12 cellular contexts compared by ENCODE assay signal in the genomic region with DNA sequence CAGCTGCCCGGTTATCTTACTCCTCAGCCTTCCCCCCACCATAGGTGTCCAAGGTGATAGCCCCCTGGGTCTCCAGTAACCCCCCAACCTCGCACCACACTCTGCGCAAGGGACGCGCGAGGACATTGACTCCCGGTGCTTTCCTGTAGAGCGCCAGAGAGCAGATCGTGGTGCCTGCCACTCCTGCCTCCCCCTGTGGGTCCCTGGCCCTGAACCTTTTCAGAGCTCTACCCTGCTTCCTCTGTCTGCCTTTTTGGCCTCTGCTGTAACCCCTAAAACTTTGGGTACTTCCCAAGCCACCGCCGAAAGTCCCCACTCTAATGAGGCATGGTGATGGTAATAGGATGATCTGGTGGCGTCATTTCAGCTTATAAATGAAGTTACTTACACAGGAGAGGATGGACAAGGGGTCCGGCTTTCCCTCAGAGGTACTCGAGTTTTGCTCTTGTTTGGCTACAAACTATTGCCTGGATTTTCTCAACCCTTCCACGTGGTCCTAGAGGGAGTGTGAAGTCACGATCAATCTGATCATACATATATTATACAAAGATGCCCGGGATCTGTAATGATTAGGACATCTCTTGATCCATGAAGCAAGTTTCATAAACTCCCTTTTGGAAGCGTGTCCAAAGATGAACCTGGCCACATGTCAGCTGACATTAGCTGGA. TPM values are rescaled to one million over a fixed set of nuclear protein-coding genes. Genes with fewer than 3 reads are reported as not detected.
A peak's percentile ranks its signal among the peaks of the same experiment; 100 is the strongest.
DNase-seq lines count a peak whose midpoint lies in the region; ATAC-seq, FAIRE-seq and TF ChIP-seq lines count a peak whose summit lies in the region.
"Had no signal": no experiment of that assay in that cellular context is flagged by ENCODE, and none has a peak within 500 bp of the region (broad histone marks: within the 10 kb centered on the region; RNA-seq: fewer than 3 reads in every experiment).

No MANE protein-coding gene starts in this region.

- peaks cover 18% of the 10 kb centered on the region for H3K4me1 Mint-ChIP-seq in GM23338

- H2AFZ ChIP-seq in GM23338 (peak overlapping the region; percentile 99), keratinocyte (ENCODE audit: control insufficient read depth, low read length) (peak overlapping the region; percentile 95)

- no peaks in the 10 kb centered on the region for H3K36me3 ChIP-seq in GM23338 (ENCODE audit: insufficient read depth)
- H3K36me3 ChIP-seq in breast epithelium: no peaks in the 10 kb centered on the region
- no peaks in the 10 kb centered on the region for H3K36me3 ChIP-seq in keratinocyte (ENCODE audit: control insufficient read depth in 2 of 2, extremely low read depth in 1 of 2, insufficient read depth in 2 of 2, low read length in 2 of 2)
- no peaks in the 10 kb centered on the region for H3K36me3 ChIP-seq in spleen

- H3K27ac ChIP-seq in GM23338 (ENCODE audit: low read depth): no peak overlapping the region
- peak overlapping the region; percentile 90 to 96 for H3K27ac ChIP-seq in breast epithelium
- no peak overlapping the region for H3K27ac ChIP-seq in keratinocyte (ENCODE audit: control insufficient read depth, insufficient read depth, low read length)
- H3K27ac ChIP-seq in spleen: peak overlapping the region; percentile 82 to 97 (median 90)

- WGBS in spleen, 5 donors: 20 to 22% (median 21%) methylated on average over 18 of the region's 18 CpGs

- TF ChIP-seq CTCF in GM23338 (conservative IDR thresholded peaks at IDR 0.05; ENCODE audit: low read depth in 2 of 2) (no peak), breast epithelium (IDR thresholded peaks at IDR 0.05) (no peak), keratinocyte (optimal IDR thresholded peaks at IDR 0.05 in 1 of 3, IDR thresholded peaks at IDR 0.05 in 1 of 3, conservative IDR thresholded peaks at IDR 0.05 in 1 of 3; ENCODE audit: extremely low read depth in 1 of 3, insufficient read depth in 2 of 3, low read length in 3 of 3) (no peak), spleen (IDR thresholded peaks at IDR 0.05 in 8 of 11, conservative IDR thresholded peaks at IDR 0.05 in 3 of 11) (no peak)

- DNase-seq in GM23338 (ENCODE audit: low spot score) (peak; percentile 12), breast epithelium (ENCODE audit: low spot score in 2 of 2) (no peak), keratinocyte (ENCODE audit: low read depth, low spot score) (no peak), spleen (peak; percentile 72), SW 1271 (lab: John Stamatoyannopoulos, UW) (no peak), HEK293T (ENCODE audit: extremely low spot score) (no peak), T-helper 9 cell (no peak), erythroblast (lab: John Stamatoyannopoulos, UW) (no peak)
- DNase-seq: DND-41, NCI-H2029, T-helper 1 cell had no signal

- no peaks in the 10 kb centered on the region for H3K79me2 ChIP-seq in GM23338 (replicated peaks; ENCODE audit: insufficient read depth)
- H3K79me2 ChIP-seq in keratinocyte (ENCODE audit: control insufficient read depth, insufficient read depth, low read length): peaks cover 29% of the 10 kb centered on the region

- H4K20me1 ChIP-seq in GM23338 (replicated peaks; ENCODE audit: insufficient read depth) (no peaks in the 10 kb centered on the region), keratinocyte (ENCODE audit: control insufficient read depth, extremely low read depth, insufficient read depth, low read length) (no peaks in the 10 kb centered on the region)

- no peaks in the 10 kb centered on the region for H3K36me3 Mint-ChIP-seq in GM23338 (ENCODE audit: low read depth)
- H3K36me3 Mint-ChIP-seq: activated naive CD8-positive, alpha-beta T cell had no signal

- TF ChIP-seq POLR2A in breast epithelium (IDR thresholded peaks at IDR 0.05) (no peak), spleen (IDR thresholded peaks at IDR 0.05) (no peak), erythroblast (IDR thresholded peaks at IDR 0.05; ENCODE audit: low read length) (no peak)

- no peak for FAIRE-seq in keratinocyte (lab: Jason Lieb, UNC)

- H3K9me1 ChIP-seq in keratinocyte (ENCODE audit: control insufficient read depth, extremely low read depth, insufficient read depth, low read length): no peaks in the 10 kb centered on the region

- no peaks in the 10 kb centered on the region for H3F3A ChIP-seq in GM23338 (replicated peaks; ENCODE audit: low read depth)

- CTCF ChIA-PET in HEK293T (lab: Yijun Ruan, JAX): no interaction called here

- no peak overlapping the region for H3K27ac Mint-ChIP-seq in GM23338
- H3K27ac Mint-ChIP-seq: activated naive CD8-positive, alpha-beta T cell had no signal

- no peak for ATAC-seq in GM23338

- no peaks in the 10 kb centered on the region for H3K9me2 ChIP-seq in GM23338 (ENCODE audit: insufficient read depth)

- H3K9me3 ChIP-seq in breast epithelium (no peaks in the 10 kb centered on the region), keratinocyte (ENCODE audit: control insufficient read depth, low read depth, low read length) (no peaks in the 10 kb centered on the region), spleen (no peaks in the 10 kb centered on the region)

- H3K9ac ChIP-seq in keratinocyte (ENCODE audit: control insufficient read depth, extremely low read depth, insufficient read depth, low read length): peak overlapping the region; percentile 74

- no peaks in the 10 kb centered on the region for H3K9me3 Mint-ChIP-seq in GM23338

- POLR2A ChIA-PET in HEK293T (lab: Yijun Ruan, JAX): no interaction called here

- H3K27me3 ChIP-seq in GM23338 (ENCODE audit: insufficient read depth) (peaks cover 71% of the 10 kb centered on the region), breast epithelium (peaks cover 0 to 33% of the 10 kb centered on the region in 2 donors), keratinocyte (ENCODE audit: control insufficient read depth, extremely low read depth, insufficient read depth, low read length) (peaks cover 38% of the 10 kb centered on the region), spleen (replicated peaks in 1 of 7) (peaks cover 0 to 57% (median 36%) of the 10 kb centered on the region in 7 donors)

- intact Hi-C loops in breast epithelium (cut with DNase I; ENCODE audit: low total_unique reads) (loop anchor here (10.0 kb wide), 1 partner anchor 941 kb away; no protein-coding TSS in a partner anchor), spleen (cut with DNase I; ENCODE audit: low total_unique reads) (loop anchor here (10.0 kb wide), 1 partner anchor 181 kb away; no protein-coding TSS in a partner anchor)

- peak overlapping the region; percentile 87 for H3K4me3 ChIP-seq in GM23338
- H3K4me3 ChIP-seq in breast epithelium: peak overlapping the region; percentile 70 to 89 (median 71)
- peak overlapping the region; percentile 54 to 70 (median 65) for H3K4me3 ChIP-seq in keratinocyte (ENCODE audit: control insufficient read depth in 2 of 3, extremely low read depth in 1 of 3, insufficient read depth in 2 of 3, low read depth in 1 of 3, low read length in 3 of 3)
- H3K4me3 ChIP-seq in spleen: peak overlapping the region in 7 of 8 donors; percentile 38 to 74 (median 49)

- peaks cover 51% of the 10 kb centered on the region for H3K27me3 Mint-ChIP-seq in GM23338 (ENCODE audit: insufficient read depth, low read depth, poor library complexity)

- H3K4me1 ChIP-seq in GM23338 (ENCODE audit: insufficient read depth) (peaks cover 15% of the 10 kb centered on the region), breast epithelium (peaks cover 0 to 3% of the 10 kb centered on the region in 2 donors), keratinocyte (ENCODE audit: control insufficient read depth, extremely low read depth, insufficient read depth, low read length) (peaks cover 11% of the 10 kb centered on the region), spleen (peaks cover 0 to 25% (median 5%) of the 10 kb centered on the region in 6 donors)

- H3K4me2 ChIP-seq in GM23338 (peak overlapping the region; percentile 97), keratinocyte (ENCODE audit: control insufficient read depth, extremely low read depth, insufficient read depth, low read depth, low read length) (peak overlapping the region; percentile 92)

- H3K4me3 Mint-ChIP-seq in GM23338: peak overlapping the region; percentile 90
- H3K4me3 Mint-ChIP-seq: activated naive CD8-positive, alpha-beta T cell had no signal

- dilution Hi-C loops in keratinocyte (cut with MboI; ENCODE audit: extremely low pct_ligation_motif_present, low sequenced_read_pairs): no loop called here

TF ChIP-seq in GM23338, 12 proteins besides CTCF, POLR2A, EP300 and RAD21:
- TF ChIP-seq EZH2 (IDR thresholded peaks at IDR 0.05; ENCODE audit: low read depth, unreplicated experiment) (peak; percentile 61), ZNF331 (CRISPR knock-in tag; IDR thresholded peaks at IDR 0.05; ENCODE audit: low read depth) (no peak)

TF ChIP-seq in HEK293T, 16 proteins besides CTCF, POLR2A, EP300 and RAD21 (continues in another document):
- no peak for TF ChIP-seq FOXM1 (IDR thresholded peaks at IDR 0.05; ENCODE audit: borderline replicate concordance)
- TF ChIP-seq, protein P1, sequence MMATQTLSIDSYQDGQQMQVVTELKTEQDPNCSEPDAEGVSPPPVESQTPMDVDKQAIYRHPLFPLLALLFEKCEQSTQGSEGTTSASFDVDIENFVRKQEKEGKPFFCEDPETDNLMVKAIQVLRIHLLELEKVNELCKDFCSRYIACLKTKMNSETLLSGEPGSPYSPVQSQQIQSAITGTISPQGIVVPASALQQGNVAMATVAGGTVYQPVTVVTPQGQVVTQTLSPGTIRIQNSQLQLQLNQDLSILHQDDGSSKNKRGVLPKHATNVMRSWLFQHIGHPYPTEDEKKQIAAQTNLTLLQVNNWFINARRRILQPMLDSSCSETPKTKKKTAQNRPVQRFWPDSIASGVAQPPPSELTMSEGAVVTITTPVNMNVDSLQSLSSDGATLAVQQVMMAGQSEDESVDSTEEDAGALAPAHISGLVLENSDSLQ (IDR thresholded peaks at IDR 0.05): no peak
- TF ChIP-seq HDGF (IDR thresholded peaks at IDR 0.05; ENCODE audit: borderline replicate concordance): no peak
- TF ChIP-seq CTBP1 (IDR thresholded peaks at IDR 0.05; ENCODE audit: borderline replicate concordance): no peak
- TF ChIP-seq BHLHE40 (IDR thresholded peaks at IDR 0.05; ENCODE audit: borderline replicate concordance): no peak
- no peak for TF ChIP-seq ZNF384 (IDR thresholded peaks at IDR 0.05)
- no peak for TF ChIP-seq ARNT (IDR thresholded peaks at IDR 0.05)
- no peak for TF ChIP-seq NFRKB (IDR thresholded peaks at IDR 0.05)

RNA-seq across cellular contexts. Expression of a gene that starts 2.1 kb away (rescaled TPM):
- total RNA-seq in GM23338 (2014; rRNA removed; shearing (Covaris generic)): 8.9 and 19.6 TPM in 2 replicates
- polyA plus RNA-seq in GM23338 (2016; fragmentation: Nextera tagmentation; extraction: Ambion mirVana) (1.4 and 3.5 TPM in 2 replicates), keratinocyte (17.8 to 67.7 TPM (median 36.8 TPM) in 3 replicates), spleen (10 to 100 TPM in 1 of 3 donors, 1 to 10 TPM in 2; 4.3 to 10.6 (median 4.5) TPM)
- total RNA-seq in breast epithelium (10 to 100 TPM; 41.8 to 70.0 (median 52.8) TPM), spleen (100 to 1,000 TPM; 214 to 721 (median 462) TPM)
- 1.2 TPM for polyA plus RNA-seq in keratinocyte (2011; ENCODE audit: low read depth)
- polyA plus RNA-seq in keratinocyte (2011; cell fraction: cytosol; rRNA removed): 10.8 and 12.5 TPM in 2 replicates
- 50.9 and 52.0 TPM in 2 replicates for polyA plus RNA-seq in keratinocyte (2011; cell fraction: nucleus; rRNA removed)
- polyA plus RNA-seq in keratinocyte (2012; ENCODE audit: low replicate concordance): 1.1 and 50.4 TPM in 2 replicates
- 33.8 to 109 TPM (median 100 TPM) in 3 replicates for polyA minus RNA-seq in keratinocyte
- 34.1 TPM for polyA minus RNA-seq in keratinocyte (2011; cell fraction: cytosol; rRNA and poly(A)+ RNA removed)
- polyA minus RNA-seq in keratinocyte (2011; cell fraction: nucleus; rRNA and poly(A)+ RNA removed): 71.8 and 152 TPM in 2 replicates

Comparison
In these comparisons a context has a peak if more than half of its experiments do, and no peak if none do; other contexts are left out.
1. DNase-seq: peak in GM23338 (single experiment) and spleen (single experiment); none in breast epithelium (0 of 2), keratinocyte (single experiment), SW 1271 (0 of 2), HEK293T (single experiment), T-helper 9 cell (single experiment) and erythroblast (0 of 2).
2. H3K27ac ChIP-seq: peak in breast epithelium (2 of 2) and spleen (8 of 8); none in GM23338 (single experiment) and keratinocyte (single experiment).
3. Peak in every context shown above with its lines, with median percentiles within 50 percentile points of each other: H3K4me3 ChIP-seq.